In genomic region chr10:3473271-3473670, GRCh38 we compare ENCODE assay signal across 12 cellular contexts.
DNase-seq lines count a peak whose midpoint lies in the region; ATAC-seq, FAIRE-seq and TF ChIP-seq lines count a peak whose summit lies in the region.
"Had no signal": no experiment of that assay in that cellular context is flagged by ENCODE, and none has a peak within 500 bp of the region (broad histone marks: within the 10 kb centered on the region; RNA-seq: fewer than 3 reads in every experiment).

No MANE protein-coding gene starts in this region.

- no peak overlapping the region for H2BK5ac ChIP-seq in H1 (ENCODE audit: low read depth, low read length)

- no peaks in the 10 kb centered on the region for H3K23me2 ChIP-seq in H1 (ENCODE audit: low read depth, low read length)

- TF ChIP-seq RAD21 in H1 (IDR thresholded peaks at IDR 0.05 in 1 of 2, conservative IDR thresholded peaks at IDR 0.05 in 1 of 2; ENCODE audit: low read depth in 2 of 2, low read length in 2 of 2), result no peak

- H3K36me3 Mint-ChIP-seq in activated naive CD4-positive, alpha-beta T cell treated with anti-CD3 and anti-CD28 coated beads, Interleukin-2, amount 10 ng/mL, durations not matched to agents 7 days and 5 days, result peaks cover 13% of the 10 kb centered on the region
- H3K36me3 Mint-ChIP-seq in natural killer cell, result no peaks in the 10 kb centered on the region
- H3K36me3 Mint-ChIP-seq: activated naive CD8-positive, alpha-beta T cell treated with anti-CD3 and anti-CD28 coated beads for 36 hours had no signal

- POLR2A ChIA-PET in H1 (lab: Charles Lee; ENCODE audit: partially characterized antibody), result no interaction called here

- H2AFZ ChIP-seq in H1 (ENCODE audit: low read length), result no peak overlapping the region

- H3K27ac Mint-ChIP-seq in activated naive CD4-positive, alpha-beta T cell treated with anti-CD3 and anti-CD28 coated beads, Interleukin-2, amount 10 ng/mL, durations not matched to agents 7 days and 5 days, result no peak overlapping the region
- peak overlapping the region in 1 of 2 donors; percentile 84 for H3K27ac Mint-ChIP-seq in natural killer cell

- CTCF ChIA-PET in activated naive CD4-positive, alpha-beta T cell treated with anti-CD3 and anti-CD28 coated beads, Interleukin-2, amount 10 ng/mL, durations not matched to agents 7 days and 5 days (lab: Charles Lee), result no interaction called here
- CTCF ChIA-PET in H1 (lab: Charles Lee; ENCODE audit: partially characterized antibody), result interaction anchor here (1.1 kb wide), 1 partner anchor 11 kb away, joined by 8 read pairs; no protein-coding TSS in a partner anchor

- H3K23ac ChIP-seq in H1 (ENCODE audit: insufficient read length), result no peak overlapping the region

- peaks cover 41% of the 10 kb centered on the region for H3K4me1 Mint-ChIP-seq in activated naive CD4-positive, alpha-beta T cell treated with anti-CD3 and anti-CD28 coated beads, Interleukin-2, amount 10 ng/mL, durations not matched to agents 7 days and 5 days
- peaks cover 21 to 35% of the 10 kb centered on the region in 2 donors for H3K4me1 Mint-ChIP-seq in natural killer cell

- H3K36me3 ChIP-seq in H1 (ENCODE audit: control insufficient read depth in 2 of 4, insufficient read depth in 4 of 4, low read length in 3 of 4) (no peaks in the 10 kb centered on the region), uterus (no peaks in the 10 kb centered on the region)

- H2AK5ac ChIP-seq in H1 (ENCODE audit: low read depth, low read length), result no peak overlapping the region

- H3K79me1 ChIP-seq in H1 (ENCODE audit: low read depth, low read length), result no peaks in the 10 kb centered on the region; the same call in 1 of the 2 replicates

- ATAC-seq in natural killer cell, result peak in 1 of 3 donors; percentile 36

- H3K4me2 ChIP-seq in H1 (ENCODE audit: insufficient read depth in 1 of 2, low read depth in 2 of 2, low read length in 2 of 2), result no peak overlapping the region

- H3K27ac ChIP-seq in H1 (ENCODE audit: low read depth, low read length) (no peak overlapping the region), uterus (peak overlapping the region; percentile 81 to 95)

- H2BK15ac ChIP-seq in H1 (ENCODE audit: low read length), result no peak overlapping the region

- TF ChIP-seq CTCF in H1 (IDR thresholded peaks at IDR 0.05; ENCODE audit: control extremely low read depth in 1 of 3, insufficient read depth in 1 of 3, low read depth in 1 of 3, low read length in 3 of 3) (no peak), natural killer cell (IDR thresholded peaks at IDR 0.05) (no peak), uterus (IDR thresholded peaks at IDR 0.05) (no peak)

- H3K9me3 Mint-ChIP-seq in activated naive CD4-positive, alpha-beta T cell treated with anti-CD3 and anti-CD28 coated beads, Interleukin-2, amount 10 ng/mL, durations not matched to agents 7 days and 5 days, result no peaks in the 10 kb centered on the region
- H3K9me3 Mint-ChIP-seq in natural killer cell, result no peaks in the 10 kb centered on the region
- H3K9me3 Mint-ChIP-seq: activated naive CD8-positive, alpha-beta T cell treated with anti-CD3 and anti-CD28 coated beads for 36 hours had no signal

- no peak for FAIRE-seq in H1 (lab: Jason Lieb, UNC)

- peaks cover 21% of the 10 kb centered on the region for H3K27me3 Mint-ChIP-seq in activated naive CD4-positive, alpha-beta T cell treated with anti-CD3 and anti-CD28 coated beads, Interleukin-2, amount 10 ng/mL, durations not matched to agents 7 days and 5 days
- peaks cover 0 to 34% of the 10 kb centered on the region in 2 donors for H3K27me3 Mint-ChIP-seq in natural killer cell (ENCODE audit: low read depth in 2 of 2)

- TF ChIP-seq EP300 in H1 (IDR thresholded peaks at IDR 0.05; ENCODE audit: borderline replicate concordance in 1 of 2, low read depth in 2 of 2, low read length in 2 of 2), result no peak

- H3K4me3 ChIP-seq in H1 (ENCODE audit: extremely low read depth in 1 of 4, insufficient read depth in 2 of 4, low read depth in 3 of 4, low read length in 4 of 4), result no peak overlapping the region
- no peak overlapping the region for H3K4me3 ChIP-seq in uterus

- H4K91ac ChIP-seq in H1 (replicated peaks; ENCODE audit: insufficient read length, low read length), result no peak overlapping the region

- intact Hi-C loops in natural killer cell (cut with micrococcal nuclease) (no loop called here), uterus (cut with DNase I; ENCODE audit: low total_unique reads) (no loop called here)

- H4K5ac ChIP-seq in H1 (ENCODE audit: insufficient read length, low read depth, low read length), result no peak overlapping the region

- H3K9me3 ChIP-seq in H1 (ENCODE audit: insufficient read depth in 2 of 2, low read depth in 1 of 2, low read length in 1 of 2), result no peaks in the 10 kb centered on the region
- no peaks in the 10 kb centered on the region for H3K9me3 ChIP-seq in uterus

- H3K27me3 ChIP-seq in H1 (replicated peaks in 1 of 4; ENCODE audit: control insufficient read depth in 3 of 4, extremely low read depth in 1 of 4, insufficient read depth in 3 of 4, low read length in 3 of 4) (no peaks in the 10 kb centered on the region), uterus (no peaks in the 10 kb centered on the region)

- peaks cover 0 to 6% (median 0%) of the 10 kb centered on the region in 4 experiments; a peak in 2 of 7 replicates for H3K4me1 ChIP-seq in H1 (replicated peaks in 1 of 4; ENCODE audit: control insufficient read depth in 3 of 4, insufficient read depth in 4 of 4, low read length in 3 of 4)
- H3K4me1 ChIP-seq in uterus, result peaks cover 7 to 13% of the 10 kb centered on the region in 2 donors

- peak overlapping the region; percentile 66 for H3K4ac ChIP-seq in H1 (replicated peaks; ENCODE audit: insufficient read length, low read depth, low read length)

- no peak overlapping the region for H3K18ac ChIP-seq in H1 (ENCODE audit: extremely low read depth, low read length)

- DNase-seq in activated naive CD4-positive, alpha-beta T cell treated with Interleukin-2 at 50 U/mL for 16 hours, result peak; percentile 14
- DNase-seq in activated naive CD4-positive, alpha-beta T cell treated with anti-CD3 and anti-CD28 coated beads, Interleukin-2, amount 10 ng/mL, durations not matched to agents 7 days and 5 days, result no peak
- DNase-seq in H1 (ENCODE audit: low read depth in 1 of 2, low spot score in 2 of 2) (no peak), natural killer cell (no peak), uterus (no peak), SIG-M5 treated with dmso at 0.1 percent for 504 hours (lab: John Stamatoyannopoulos, UW; ENCODE audit: unreplicated experiment) (no peak), NCI-H1694 treated with DMSO at 0.1 percent for 48 hours (lab: John Stamatoyannopoulos, UW) (no peak), NCI-H1105 (lab: John Stamatoyannopoulos, UW) (no peak)
- DNase-seq: activated CD4-positive, alpha-beta T cell treated with anti-CD3 and anti-CD28 coated beads, Interleukin-2, amount 10 ng/mL, durations not matched to agents 24 days and 14 days; activated naive CD8-positive, alpha-beta T cell treated with anti-CD3 and anti-CD28 coated beads for 36 hours; NCI-H187; SW 1271 had no signal

- TF ChIP-seq POLR2A in H1 (IDR thresholded peaks at IDR 0.05; ENCODE audit: control extremely low read depth in 1 of 2, low read depth in 2 of 2, low read length in 2 of 2) (no peak), uterus (IDR thresholded peaks at IDR 0.05) (no peak)

- H3K56ac ChIP-seq in H1 (replicated peaks; ENCODE audit: insufficient read length, low read depth, low read length), result no peak overlapping the region

- no peaks in the 10 kb centered on the region for H3K79me2 ChIP-seq in H1 (ENCODE audit: control insufficient read depth in 1 of 2, insufficient read depth in 2 of 2, low read length in 2 of 2)

- H4K8ac ChIP-seq in H1 (ENCODE audit: extremely low read depth, insufficient read depth, low read length), result no peak overlapping the region

- no peak overlapping the region for H3K4me3 Mint-ChIP-seq in activated naive CD4-positive, alpha-beta T cell treated with anti-CD3 and anti-CD28 coated beads, Interleukin-2, amount 10 ng/mL, durations not matched to agents 7 days and 5 days
- peak overlapping the region; percentile 72 for H3K4me3 Mint-ChIP-seq in natural killer cell

- no peaks in the 10 kb centered on the region for H4K20me1 ChIP-seq in H1 (replicated peaks in 1 of 2; ENCODE audit: control insufficient read depth in 1 of 2, insufficient read depth in 2 of 2, low read length in 2 of 2)

- no peak overlapping the region for H2BK12ac ChIP-seq in H1 (ENCODE audit: low read depth, low read length)

- no peak overlapping the region for H2BK120ac ChIP-seq in H1 (replicated peaks; ENCODE audit: low read depth, low read length)

- H3K9ac ChIP-seq in H1 (replicated peaks in 1 of 4; ENCODE audit: extremely low read depth in 1 of 4, low read depth in 3 of 4, low read length in 3 of 4), result no peak overlapping the region

- H3K14ac ChIP-seq in H1 (ENCODE audit: insufficient read length), result no peak overlapping the region

- no peak overlapping the region for H2BK20ac ChIP-seq in H1 (ENCODE audit: low read length)

- WGBS in H1 (ENCODE audit: extremely low coverage in 1 of 2, insufficient coverage in 1 of 2, insufficient read length in 1 of 2, insufficient replicate concordance in 2 of 2, low coverage in 1 of 2, low lambda C conversion rate in 2 of 2, missing lambda C conversion rate in 1 of 2), 2 experiments, result 95% methylated on average over 9 of the region's 9 CpGs; no CpG with 5 or more reads in 1 of the 2 experiments

TF ChIP-seq in H1, 55 proteins besides CTCF, POLR2A, EP300 and RAD21 (continues in another document):
- TF ChIP-seq SIX5 (IDR thresholded peaks at IDR 0.05; ENCODE audit: low read depth, low read length), result no peak
- TF ChIP-seq ZNF274 (IDR thresholded peaks at IDR 0.05; ENCODE audit: borderline replicate concordance, extremely low read depth, low read length), result no peak
- TF ChIP-seq TCF12 (IDR thresholded peaks at IDR 0.05; ENCODE audit: low read depth, low read length), result no peak
- TF ChIP-seq RFX5 (IDR thresholded peaks at IDR 0.05; ENCODE audit: borderline replicate concordance, low read depth, low read length), result no peak
- no peak for TF ChIP-seq BCL11A (IDR thresholded peaks at IDR 0.05; ENCODE audit: low read depth in 2 of 2, low read length in 2 of 2)
